6 cellular contexts compared by ENCODE assay signal in genomic region chr10:133258066-133258817, GRCh38. TPM values are rescaled to one million over a fixed set of nuclear protein-coding genes. Genes with fewer than 3 reads are reported as not detected.
DNase-seq lines count a peak whose midpoint lies in the region; ATAC-seq and TF ChIP-seq lines count a peak whose summit lies in the region.

No MANE protein-coding gene starts in this region.

- no peak overlapping the region for H3K9ac ChIP-seq in MM.1S (ENCODE audit: low read length)

- H2AFZ ChIP-seq in MM.1S (ENCODE audit: low read length), result no peak overlapping the region

- H3K27me3 Mint-ChIP-seq in CD14-positive monocyte (ENCODE audit: low read depth in 3 of 3), result peaks cover 0 to 6% (median 2%) of the 10 kb centered on the region in 3 donors

- peaks cover 7 to 12% of the 10 kb centered on the region in 2 donors for H3K36me3 Mint-ChIP-seq in CD14-positive monocyte

- ATAC-seq in GM19035 (IDR thresholded peaks at IDR 0.05; ENCODE audit: unreplicated experiment), result no peak

- H3K4me2 ChIP-seq in MM.1S (ENCODE audit: low read depth, low read length), result no peak overlapping the region

- H3K27ac ChIP-seq in left ventricle myocardium inferior (replicated peaks) (peak overlapping the region; percentile 64), MM.1S (ENCODE audit: low read length) (no peak overlapping the region)

- no peaks in the 10 kb centered on the region for H3K9me3 ChIP-seq in left ventricle myocardium inferior (replicated peaks)
- no peaks in the 10 kb centered on the region for H3K9me3 ChIP-seq in MM.1S (replicated peaks; ENCODE audit: insufficient read depth, low read length)

- peaks cover 42% of the 10 kb centered on the region for H3K4me1 ChIP-seq in left ventricle myocardium inferior
- peaks cover 26% of the 10 kb centered on the region for H3K4me1 ChIP-seq in MM.1S (ENCODE audit: low read length)

- no peaks in the 10 kb centered on the region for H3K79me2 ChIP-seq in MM.1S (ENCODE audit: low read length)

- no peak for TF ChIP-seq CTCF in CD14-positive monocyte (IDR thresholded peaks at IDR 0.05)
- TF ChIP-seq CTCF in left ventricle myocardium inferior (IDR thresholded peaks at IDR 0.05; ENCODE audit: borderline replicate concordance), result no peak
- no peak for TF ChIP-seq CTCF in MM.1S (IDR thresholded peaks at IDR 0.05; ENCODE audit: low read length)

- intact Hi-C loops in CD14-positive monocyte (cut with micrococcal nuclease) (loop anchor here (2.0 to 10.0 kb wide), 5 partner anchors 21 to 246 kb away; partner anchors contain the start of genes TUBGCP2 (in 1 of the 2) and ZNF511 (in 1 of the 2)), left ventricle myocardium inferior (cut with micrococcal nuclease) (no loop called here)

- H3K27me3 ChIP-seq in left ventricle myocardium inferior (ENCODE audit: low read depth) (peaks cover 26% of the 10 kb centered on the region), MM.1S (replicated peaks; ENCODE audit: insufficient read depth, low read length) (peaks cover 37% of the 10 kb centered on the region)

- no peaks in the 10 kb centered on the region for H3K36me3 ChIP-seq in left ventricle myocardium inferior
- H3K36me3 ChIP-seq in MM.1S (replicated peaks; ENCODE audit: insufficient read depth, low read length), result no peaks in the 10 kb centered on the region

- H4K20me1 ChIP-seq in MM.1S (ENCODE audit: insufficient read depth, low read length), result 0 out of 2 replicates have a peak, but pooled peaks cover 3% of the 10 kb centered on the region

- H3K4me1 Mint-ChIP-seq in CD14-positive monocyte, result peaks cover 72% of the 10 kb centered on the region

- peak overlapping the region in 1 of 2 donors; percentile 69 for H3K4me3 Mint-ChIP-seq in CD14-positive monocyte

- peaks cover 23% of the 10 kb centered on the region for H3F3A ChIP-seq in MM.1S (ENCODE audit: insufficient read depth, low read length)

- H3K9me2 ChIP-seq in MM.1S (replicated peaks; ENCODE audit: insufficient read depth, low read length), result no peaks in the 10 kb centered on the region

- H3K4me3 ChIP-seq in left ventricle myocardium inferior (peak overlapping the region; percentile 55), MM.1S (ENCODE audit: low read length) (no peak overlapping the region)

- no peak for DNase-seq in CD14-positive monocyte (ENCODE audit: low spot score)
- peak; percentile 49 for DNase-seq in NCI-H2107 treated with DMSO at 0.1 percent for 48 hours (lab: John Stamatoyannopoulos, UW; ENCODE audit: unreplicated experiment)
- no peak for DNase-seq in left ventricle myocardium inferior
- DNase-seq in MM.1S, result no peak
- DNase-seq in DMS79 (lab: John Stamatoyannopoulos, UW), result no peak

- H3K9me3 Mint-ChIP-seq in CD14-positive monocyte, result no peaks in the 10 kb centered on the region

- peak overlapping the region; percentile 95 to 99 (median 98) for H3K27ac Mint-ChIP-seq in CD14-positive monocyte

RNA-seq across cellular contexts. Expression of gene ADAM8, which starts 18.4 kb away (rescaled TPM):
- polyA plus RNA-seq in CD14-positive monocyte, result 10 to 100 TPM; 32.7 to 72.8 TPM
- total RNA-seq in left ventricle myocardium inferior, result 1.4 TPM

RNA-seq across cellular contexts. Expression of gene VENTX, which starts 20.6 kb away (rescaled TPM):
- polyA plus RNA-seq in CD14-positive monocyte, result 1 to 10 TPM; 1.4 to 1.6 TPM
- 0.33 TPM for total RNA-seq in left ventricle myocardium inferior

RNA-seq across cellular contexts. Expression of gene UTF1, which starts 28.2 kb away (rescaled TPM):
- under 1 TPM; 0.14 to 0.48 TPM for polyA plus RNA-seq in CD14-positive monocyte
- total RNA-seq in left ventricle myocardium inferior, result not detected

RNA-seq across cellular contexts. Expression of gene TUBGCP2, which starts 50.4 kb away (rescaled TPM):
- polyA plus RNA-seq in CD14-positive monocyte, result 10 to 100 TPM; 25.9 to 39.3 TPM
- 38.9 TPM for total RNA-seq in left ventricle myocardium inferior

RNA-seq across cellular contexts. Expression of gene ZNF511, which starts 50.5 kb away (rescaled TPM):
- 100 to 1,000 TPM in 1 of 2 donors, 10 to 100 TPM in 1; 84.7 to 118 TPM for polyA plus RNA-seq in CD14-positive monocyte
- total RNA-seq in left ventricle myocardium inferior, result 40.5 TPM
